ENCODE assay signal across 8 cellular contexts in the genomic region with DNA sequence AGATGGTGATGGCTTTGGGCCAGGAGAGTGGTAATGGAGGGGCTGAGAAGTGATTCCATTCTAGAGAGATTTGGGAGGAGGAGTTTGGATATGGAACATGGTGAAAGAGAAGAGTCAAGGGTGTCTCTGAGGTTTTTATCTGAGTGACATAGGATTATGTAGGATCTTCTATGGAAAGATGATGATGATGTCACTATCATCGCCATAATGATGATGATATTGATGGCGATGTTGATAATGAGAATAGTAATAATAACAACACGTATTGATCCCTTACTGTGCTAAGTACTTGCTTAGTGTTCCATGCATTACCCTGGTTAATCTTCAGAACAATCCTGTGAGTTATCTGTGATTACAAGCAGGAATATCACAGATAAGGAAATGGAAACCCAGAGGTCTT. TPM values are rescaled to one million over a fixed set of nuclear protein-coding genes. Genes with fewer than 3 reads are reported as not detected.
"Had no signal": no experiment of that assay in that cellular context is flagged by ENCODE, and none has a peak within 500 bp of the region (broad histone marks: within the 10 kb centered on the region; RNA-seq: fewer than 3 reads in every experiment).

No MANE protein-coding gene starts in this region.

- DNase-seq: IMR-90, KBM-7, KG1 had no signal

- H3K36me3 Mint-ChIP-seq: IgD-negative memory B cell had no signal

- H3K27ac ChIP-seq: HL-60 had no signal

- H3K9me3 Mint-ChIP-seq: IgD-negative memory B cell had no signal

- FAIRE-seq: HTR-8/SVneo had no signal

- H3K27ac Mint-ChIP-seq: IgD-negative memory B cell had no signal

- H3K4me3 Mint-ChIP-seq: IgD-negative memory B cell had no signal

RNA-seq across cellular contexts. Expression of a gene that starts 16.6 kb away (rescaled TPM):
- total RNA-seq: HT-29, HT1080, IMR-90 had no signal
- polyA plus RNA-seq: IgD-negative memory B cell, IMR-90 had no signal

RNA-seq across cellular contexts. Expression of a gene that starts 21.4 kb away (rescaled TPM):
- total RNA-seq: HT-29, HT1080, IMR-90 had no signal
- polyA plus RNA-seq: IgD-negative memory B cell, IMR-90 had no signal

RNA-seq across cellular contexts. Expression of a gene that starts 35.5 kb away (rescaled TPM):
- total RNA-seq: HT-29, HT1080, IMR-90 had no signal
- polyA plus RNA-seq: IgD-negative memory B cell, IMR-90 had no signal
